Comparison of ENCODE assay signal across 33 cellular contexts in genomic region chr4:123020285-123020684, GRCh38.
"Had no signal": no experiment of that assay in that cellular context is flagged by ENCODE, and none has a peak within 500 bp of the region (broad histone marks: within the 10 kb centered on the region; RNA-seq: fewer than 3 reads in every experiment).

No MANE protein-coding gene starts in this region.

- H3K27me3 ChIP-seq: adrenal gland, ascending aorta, body of pancreas, brain microvascular endothelial cell, breast epithelium, cardiac muscle cell had no signal

- H3K4me1 ChIP-seq: ascending aorta, body of pancreas, breast epithelium had no signal

- DNase-seq: activated effector memory CD4-positive, alpha-beta T cell treated with anti-CD3 and anti-CD28 coated beads, Interleukin-2, amount 50 U/mL, for 16 hours; activated effector memory CD4-positive, alpha-beta T cell treated with Interleukin-2 at 50 U/mL for 16 hours; activated gamma-delta T cell; activated gamma-delta T cell treated with Interleukin-2 at 50 U/mL for 16 hours; activated naive CD4-positive, alpha-beta T cell; activated naive CD4-positive, alpha-beta T cell treated with anti-CD3 and anti-CD28 coated beads for 36 hours; activated naive CD4-positive, alpha-beta T cell treated with anti-CD3 and anti-CD28 coated beads, Interleukin-2, amount 10 ng/mL, durations not matched to agents 7 days and 5 days; activated naive CD4-positive, alpha-beta T cell treated with anti-CD3 and anti-CD28 coated beads, Interleukin-2, amount 50 U/mL, for 16 hours; activated naive CD4-positive, alpha-beta T cell treated with Interleukin-2 at 50 U/mL for 16 hours; activated naive CD8-positive, alpha-beta T cell treated with anti-CD3 and anti-CD28 coated beads for 36 hours; activated naive CD8-positive, alpha-beta T cell treated with anti-CD3 and anti-CD28 coated beads, Interleukin-2, amount 10 ng/mL, durations not matched to agents 7 days and 5 days; activated naive CD8-positive, alpha-beta T cell treated with anti-CD3 and anti-CD28 coated beads, Interleukin-2, amount 50 U/mL, for 24 hours; activated T-cell treated with anti-CD3 and anti-CD28 coated beads, Interleukin-2, amount 50 U/mL, for 24 hours; activated T-cell treated with anti-CD3 and anti-CD28 coated beads, Interleukin-2, amount 50 U/mL, for 4 hours; activated T-cell treated with anti-CD3 and anti-CD28 coated beads, Interleukin-2, amount 50 U/mL, for 48 hours; activated T-cell treated with anti-CD3 and anti-CD28 coated beads, Interleukin-2, amount 50 U/mL, for 72 hours; adrenal gland; amniotic stem cell; amygdala; anterior cingulate cortex; aorta; body of pancreas; brain microvascular endothelial cell; caudate nucleus; central memory CD4-positive, alpha-beta T cell; cerebellar nuclear complex had no signal

- ATAC-seq: activated naive CD4-positive, alpha-beta T cell treated with anti-CD3 and anti-CD28 coated beads, Interleukin-2, amount 50 U/mL, for 72 hours; activated naive CD8-positive, alpha-beta T cell treated with anti-CD3 and anti-CD28 coated beads, Interleukin-2, amount 50 U/mL, for 24 hours; activated T-cell treated with anti-CD3 and anti-CD28 coated beads, Interleukin-2, amount 50 U/mL, for 4 hours; activated T-cell treated with anti-CD3 and anti-CD28 coated beads, Interleukin-2, amount 50 U/mL, for 72 hours; activated T-helper 17 cell treated with anti-CD3 and anti-CD28 coated beads, Interleukin-2, amount 50 U/mL, for 72 hours; body of pancreas had no signal

- FAIRE-seq: astrocyte, bronchial epithelial cell had no signal

- H3K36me3 ChIP-seq: adrenal gland, ascending aorta, brain microvascular endothelial cell, breast epithelium, cardiac muscle cell had no signal

- H3K27ac ChIP-seq: adrenal gland, ascending aorta, body of pancreas, brain microvascular endothelial cell, breast epithelium, cardiac muscle cell had no signal

- H3K4me3 ChIP-seq: adrenal gland, ascending aorta, body of pancreas, breast epithelium, cardiac muscle cell had no signal

- H3K9me3 ChIP-seq: adrenal gland, ascending aorta, body of pancreas, breast epithelium had no signal
